ENCODE assay signal across 1 cellular context in genomic region chr15:89383635-89384604, GRCh38.
TF ChIP-seq lines count a peak whose summit lies in the region.

No MANE protein-coding gene starts in this region.

TF ChIP-seq in HEK293, 187 proteins besides CTCF, POLR2A, EP300 and RAD21 (continued from another document and continues in another):
- no peak for TF ChIP-seq INSM2 (tag by site-specific recombination; IDR thresholded peaks at IDR 0.05)
- no peak for TF ChIP-seq ZNF157 (tag by site-specific recombination; IDR thresholded peaks at IDR 0.05)
- TF ChIP-seq ZXDB (tag by site-specific recombination; IDR thresholded peaks at IDR 0.05) = peak; percentile 70
- no peak for TF ChIP-seq BCL11A (tag by site-specific recombination; IDR thresholded peaks at IDR 0.05; ENCODE audit: low read depth)
- TF ChIP-seq ZNF223 (tag by site-specific recombination; IDR thresholded peaks at IDR 0.05) = no peak
- TF ChIP-seq ZNF239 (tag by site-specific recombination; IDR thresholded peaks at IDR 0.05) = no peak
- no peak for TF ChIP-seq ZNF132 (tag by site-specific recombination; IDR thresholded peaks at IDR 0.05; ENCODE audit: borderline replicate concordance)
- TF ChIP-seq ZNF302 (tag by site-specific recombination; IDR thresholded peaks at IDR 0.05; ENCODE audit: low read depth) = no peak
- TF ChIP-seq PBX3 (CRISPR knock-in tag; IDR thresholded peaks at IDR 0.05) = no peak
- TF ChIP-seq ZNF449 (tag by site-specific recombination; IDR thresholded peaks at IDR 0.05) = no peak
- no peak; the same call in 1 of the 2 replicates for TF ChIP-seq ZNF626 (tag by site-specific recombination; IDR thresholded peaks at IDR 0.05)
- TF ChIP-seq KLF1 (tag by site-specific recombination; IDR thresholded peaks at IDR 0.05) = peak; percentile 45
- no peak; the same call in 1 of the 2 replicates for TF ChIP-seq ZSCAN4 (tag by site-specific recombination; IDR thresholded peaks at IDR 0.05)
- no peak for TF ChIP-seq ELK4 (IDR thresholded peaks at IDR 0.05; ENCODE audit: borderline replicate concordance, low read depth, low read length)
- TF ChIP-seq ZNF37A (tag by site-specific recombination; IDR thresholded peaks at IDR 0.05) = peak; percentile 92
- TF ChIP-seq OSR2 (tag by site-specific recombination; IDR thresholded peaks at IDR 0.05) = peak; percentile 87
- TF ChIP-seq ZNF155 (tag by site-specific recombination; IDR thresholded peaks at IDR 0.05) = no peak
- TF ChIP-seq KLF9 (tag by site-specific recombination; IDR thresholded peaks at IDR 0.05; ENCODE audit: low read depth) = no peak
- no peak for TF ChIP-seq RBAK (tag by site-specific recombination; IDR thresholded peaks at IDR 0.05)
- peak; percentile 99 for TF ChIP-seq ZNF311 (tag by site-specific recombination; IDR thresholded peaks at IDR 0.05; ENCODE audit: borderline replicate concordance)
- no peak for TF ChIP-seq HOXC10 (CRISPR knock-in tag; IDR thresholded peaks at IDR 0.05)
- TF ChIP-seq ZNF747 (tag by site-specific recombination; IDR thresholded peaks at IDR 0.05) = no peak
- TF ChIP-seq ZNF624 (tag by site-specific recombination; IDR thresholded peaks at IDR 0.05) = peak; percentile 97
- peak; percentile 98 for TF ChIP-seq ZNF174 (tag by site-specific recombination; IDR thresholded peaks at IDR 0.05)
- TF ChIP-seq ZNF776 (tag by site-specific recombination; IDR thresholded peaks at IDR 0.05; ENCODE audit: borderline replicate concordance) = peak; percentile 99
- peak; percentile 93 for TF ChIP-seq BCL6B (tag by site-specific recombination; IDR thresholded peaks at IDR 0.05)
- TF ChIP-seq ZBTB7A (tag by site-specific recombination; IDR thresholded peaks at IDR 0.05; ENCODE audit: low read depth) = no peak
- peak; percentile 34 for TF ChIP-seq ZBTB21 (tag by site-specific recombination; IDR thresholded peaks at IDR 0.05)
- no peak for TF ChIP-seq EGR2 (tag by site-specific recombination; IDR thresholded peaks at IDR 0.05; ENCODE audit: low read depth)
- 0 out of 2 replicates have a peak, but pooled peaks have one; percentile 21 for TF ChIP-seq HOXD13 (CRISPR knock-in tag; IDR thresholded peaks at IDR 0.05; ENCODE audit: borderline replicate concordance)
- TF ChIP-seq MEIS1 (CRISPR knock-in tag; IDR thresholded peaks at IDR 0.05; ENCODE audit: borderline replicate concordance) = no peak
- TF ChIP-seq ZFP37 (tag by site-specific recombination; IDR thresholded peaks at IDR 0.05) = no peak
- no peak for TF ChIP-seq ZBTB6 (tag by site-specific recombination; IDR thresholded peaks at IDR 0.05)
- no peak for TF ChIP-seq ZNF580 (tag by site-specific recombination; IDR thresholded peaks at IDR 0.05)
- no peak for TF ChIP-seq ZNF266 (tag by site-specific recombination; IDR thresholded peaks at IDR 0.05; ENCODE audit: low read depth)
- 0 out of 2 replicates have a peak, but pooled peaks have one; percentile 56 for TF ChIP-seq ZNF610 (tag by site-specific recombination; IDR thresholded peaks at IDR 0.05; ENCODE audit: borderline replicate concordance)
- peak; percentile 81 for TF ChIP-seq IKZF3 (tag by site-specific recombination; IDR thresholded peaks at IDR 0.05)
- TF ChIP-seq ZNF76 (tag by site-specific recombination; IDR thresholded peaks at IDR 0.05; ENCODE audit: borderline replicate concordance, low read depth) = peak; percentile 83
- no peak for TF ChIP-seq SCRT1 (tag by site-specific recombination; IDR thresholded peaks at IDR 0.05; ENCODE audit: borderline replicate concordance)
- TF ChIP-seq ZNF426 (tag by site-specific recombination; IDR thresholded peaks at IDR 0.05) = no peak
- TF ChIP-seq PRDM10 (tag by site-specific recombination; IDR thresholded peaks at IDR 0.05) = peak; percentile 91
- TF ChIP-seq ZNF600 (tag by site-specific recombination; IDR thresholded peaks at IDR 0.05) = peak; percentile 77
- no peak; the same call in 1 of the 2 replicates for TF ChIP-seq KLF16 (tag by site-specific recombination; IDR thresholded peaks at IDR 0.05)
- no peak for TF ChIP-seq ZNF211 (tag by site-specific recombination; IDR thresholded peaks at IDR 0.05; ENCODE audit: low read depth)
- no peak for TF ChIP-seq ZNF596 (tag by site-specific recombination; IDR thresholded peaks at IDR 0.05)
- peak; percentile 69 for TF ChIP-seq ZEB2 (tag by site-specific recombination; IDR thresholded peaks at IDR 0.05)
- TF ChIP-seq ZNF2 (tag by site-specific recombination; IDR thresholded peaks at IDR 0.05) = 0 out of 2 replicates have a peak, but pooled peaks have one; percentile 40
- TF ChIP-seq SP3 (tag by site-specific recombination; IDR thresholded peaks at IDR 0.05) = no peak
- no peak for TF ChIP-seq ZNF501 (tag by site-specific recombination; IDR thresholded peaks at IDR 0.05)
- no peak for TF ChIP-seq ZNF146 (tag by site-specific recombination; IDR thresholded peaks at IDR 0.05)
- TF ChIP-seq ZNF354C (tag by site-specific recombination; IDR thresholded peaks at IDR 0.05; ENCODE audit: borderline replicate concordance, low read depth) = no peak
- TF ChIP-seq ATF2 (tag by site-specific recombination; IDR thresholded peaks at IDR 0.05; ENCODE audit: low read depth) = no peak
- TF ChIP-seq ZNF521 (tag by site-specific recombination; IDR thresholded peaks at IDR 0.05) = peak; percentile 66; the same call in 1 of the 2 replicates
